8 cellular contexts compared by ENCODE assay signal in the genomic region with DNA sequence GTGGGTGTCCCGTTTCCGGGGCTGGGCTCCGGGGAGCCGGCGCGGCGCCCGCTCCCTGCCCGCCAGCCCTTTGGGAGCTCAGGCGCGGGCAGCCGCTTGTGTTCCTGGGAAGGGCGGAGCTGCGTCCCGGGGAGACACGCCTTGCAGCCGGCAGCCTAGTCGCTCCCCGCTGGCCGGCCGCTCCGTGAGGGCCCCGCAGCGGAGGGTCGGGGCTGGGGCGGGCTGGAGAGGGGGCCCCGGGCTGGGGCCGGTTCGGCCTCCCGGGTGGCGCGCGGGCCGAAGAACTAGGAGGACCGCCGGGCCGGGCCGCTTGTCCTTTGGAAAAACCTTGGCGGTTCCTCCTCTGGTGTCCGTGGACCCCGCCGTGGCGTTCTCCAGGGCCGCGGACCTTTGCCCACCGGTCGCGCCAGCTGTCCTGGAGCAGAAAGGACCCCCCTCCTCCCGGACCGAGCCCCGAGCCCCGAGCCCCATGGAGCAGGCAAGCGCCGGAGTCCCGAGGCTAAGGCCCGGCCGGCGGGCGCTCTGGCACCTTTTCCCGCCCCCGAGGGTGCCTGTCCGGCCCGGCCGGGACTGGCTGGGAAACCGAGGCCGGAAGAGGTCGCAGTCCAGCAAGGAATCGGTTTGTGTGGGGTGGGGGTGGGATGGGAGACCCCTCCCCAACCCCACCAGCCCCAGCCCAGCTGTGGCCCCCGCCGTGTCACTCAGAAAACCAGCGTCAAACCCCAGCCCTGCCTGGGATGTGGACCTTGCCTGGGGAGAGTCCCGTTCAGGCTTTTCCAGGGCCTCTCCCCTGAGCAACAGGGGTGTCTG. TPM values are rescaled to one million over a fixed set of nuclear protein-coding genes. Genes with fewer than 3 reads are reported as not detected.
DNase-seq lines count a peak whose midpoint lies in the region; ATAC-seq lines count a peak whose summit lies in the region.

No MANE protein-coding gene starts in this region.

- peak overlapping the region in 7 of 8 donors; percentile 36 to 76 (median 56) for H3K4me3 Mint-ChIP-seq in naive B cell

- H3K27me3 Mint-ChIP-seq in naive B cell, result peaks cover 31 to 46% (median 46%) of the 10 kb centered on the region in 3 donors

- no peak overlapping the region for H3K27ac ChIP-seq in SK-N-MC

- H3K36me3 Mint-ChIP-seq in naive B cell, result no peaks in the 10 kb centered on the region

- ATAC-seq in esophagus mucosa, result peak; percentile 77
- ATAC-seq in naive B cell (ENCODE audit: low read depth in 2 of 2), result peak; percentile 28 to 40
- ATAC-seq in GM21786 (IDR thresholded peaks at IDR 0.05; ENCODE audit: unreplicated experiment), result no peak

- no peaks in the 10 kb centered on the region for H3K9me3 ChIP-seq in SK-N-MC (ENCODE audit: low read depth, low read length)

- H3K27ac Mint-ChIP-seq in naive B cell, result no peak overlapping the region

- no peaks in the 10 kb centered on the region for H3K36me3 ChIP-seq in SK-N-MC (ENCODE audit: insufficient read depth, low read length)

- H3K9ac ChIP-seq in SK-N-MC (ENCODE audit: insufficient read length), result no peak overlapping the region

- DNase-seq in D341Med (ENCODE audit: low spot score), result peak; percentile 73
- peak; percentile 35 for DNase-seq in HCEC 1CT
- DNase-seq in SK-N-MC (ENCODE audit: low read depth, low spot score), result no peak
- no peak for DNase-seq in naive B cell
- no peak for DNase-seq in NCI-H146 (lab: John Stamatoyannopoulos, UW)
- DNase-seq in activated CD4-positive, CD25-positive, alpha-beta regulatory T cell treated with anti-CD3 and anti-CD28 coated beads, Interleukin-2, amount 50 U/mL, for 72 hours, result no peak

- H3K9me3 Mint-ChIP-seq in naive B cell, result no peaks in the 10 kb centered on the region

- H3K4me1 Mint-ChIP-seq in naive B cell, result peaks cover 7 to 14% (median 12%) of the 10 kb centered on the region in 3 donors

- H3K4me3 ChIP-seq in SK-N-MC, result peak overlapping the region; percentile 40; the same call in 1 of the 2 replicates

RNA-seq across cellular contexts. Expression of gene TBC1D3B, which starts 6.8 kb away (rescaled TPM):
- 7.2 TPM for total RNA-seq in esophagus mucosa
- under 1 TPM in 1 of 6 donors, not detected in 5; 0.73 TPM for polyA plus RNA-seq in naive B cell (ENCODE audit: low read depth in 6 of 6)

RNA-seq across cellular contexts. Expression of gene CCL3L1, which starts 13.4 kb away (rescaled TPM):
- total RNA-seq in esophagus mucosa, result not detected
- 1 to 10 TPM in 1 of 6 donors, under 1 TPM in 3, not detected in 2; 0.48 to 1.5 (median 0.71) TPM for polyA plus RNA-seq in naive B cell (ENCODE audit: low read depth in 6 of 6)

RNA-seq across cellular contexts. Expression of gene CCL4L2, which starts 27.7 kb away (rescaled TPM):
- total RNA-seq in esophagus mucosa, result not detected
- polyA plus RNA-seq in naive B cell (ENCODE audit: low read depth in 6 of 6), result 1 to 10 TPM in 2 of 6 donors, not detected in 4; 1.6 to 6.6 TPM

Comparison
In these comparisons a context has a peak if more than half of its experiments do, and no peak if none do; other contexts are left out.
1. DNase-seq: peak in D341Med (single experiment) and HCEC 1CT (single experiment); none in SK-N-MC (single experiment), naive B cell (single experiment), NCI-H146 (single experiment) and activated CD4-positive, CD25-positive, alpha-beta regulatory T cell treated with anti-CD3 and anti-CD28 coated beads, Interleukin-2, amount 50 U/mL, for 72 hours (single experiment).